30 cellular contexts compared by ENCODE assay signal in the genomic region with DNA sequence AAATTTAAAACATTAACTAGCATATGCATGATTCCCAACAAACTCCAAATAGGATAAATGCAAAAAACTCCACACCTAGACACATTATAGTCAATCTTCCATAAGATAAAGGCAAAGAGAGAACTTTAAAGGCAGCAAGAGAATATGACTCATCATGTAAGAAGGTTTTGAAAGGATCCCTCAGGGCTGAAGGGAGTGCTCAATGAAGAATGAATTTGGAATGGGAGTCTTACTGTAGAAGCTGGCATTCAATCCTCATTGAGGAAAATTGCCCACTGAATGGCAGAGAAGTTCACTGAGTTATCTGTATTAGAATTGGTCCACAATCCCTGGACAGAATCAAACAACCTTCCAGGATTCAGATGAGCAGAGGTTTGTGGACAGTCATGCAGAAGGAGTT. TPM values are rescaled to one million over a fixed set of nuclear protein-coding genes. Genes with fewer than 3 reads are reported as not detected.
"Had no signal": no experiment of that assay in that cellular context is flagged by ENCODE, and none has a peak within 500 bp of the region (broad histone marks: within the 10 kb centered on the region; RNA-seq: fewer than 3 reads in every experiment).

No MANE protein-coding gene starts in this region.

- H3K4me1 ChIP-seq: body of pancreas, heart right ventricle, left ventricle myocardium inferior, right lobe of liver, upper lobe of left lung, vagina had no signal

- H3K4me1 Mint-ChIP-seq: activated CD4-positive, alpha-beta memory T cell treated with anti-CD3 and anti-CD28 coated beads, Interleukin-2, amount 10 ng/mL, durations not matched to agents 7 days and 5 days; activated CD4-positive, alpha-beta T cell treated with anti-CD3 and anti-CD28 coated beads, Interleukin-2, amount 10 ng/mL, durations not matched to agents 7 days and 5 days; activated T-helper 17 cell treated with anti-CD3 and anti-CD28 coated beads, Interleukin-2, amount 50 U/mL, for 72 hours; nephron; WTC11 had no signal

- H3K4me3 Mint-ChIP-seq: activated CD4-positive, alpha-beta memory T cell treated with anti-CD3 and anti-CD28 coated beads, Interleukin-2, amount 10 ng/mL, durations not matched to agents 7 days and 5 days; activated CD4-positive, alpha-beta T cell treated with anti-CD3 and anti-CD28 coated beads, Interleukin-2, amount 10 ng/mL, durations not matched to agents 7 days and 5 days; activated T-cell treated with anti-CD3 and anti-CD28 coated beads, Interleukin-2, amount 50 U/mL, for 4 hours; activated T-helper 17 cell treated with anti-CD3 and anti-CD28 coated beads, Interleukin-2, amount 50 U/mL, for 72 hours; nephron; stimulated activated effector memory CD8-positive, alpha-beta T cell treated with anti-CD3 and anti-CD28 coated beads, Interleukin-12 subunit alpha, Interleukin-12 subunit beta, amount 100 ng/mL, for 72 hours; stimulated activated naive CD8-positive, alpha-beta T cell treated with anti-CD3 and anti-CD28 coated beads, Interleukin-15, Interleukin-2, amounts not matched to agents 100 ng/mL and 50 ng/mL, for 24 hours; WTC11 had no signal

- H3K27me3 ChIP-seq: body of pancreas, dorsolateral prefrontal cortex, heart right ventricle, neutrophil, ovary, right lobe of liver, upper lobe of left lung, vagina had no signal

- H3K27me3 Mint-ChIP-seq: activated CD4-positive, alpha-beta memory T cell treated with anti-CD3 and anti-CD28 coated beads, Interleukin-2, amount 10 ng/mL, durations not matched to agents 7 days and 5 days; progenitor cell of endocrine pancreas had no signal

- H3K4me3 ChIP-seq: body of pancreas, coronary artery, dorsolateral prefrontal cortex, heart right ventricle, left ventricle myocardium inferior, lung, ovary, right lobe of liver, skin epidermis, thoracic aorta, upper lobe of left lung, vagina had no signal

- DNase-seq: activated CD4-positive, alpha-beta memory T cell treated with anti-CD3 and anti-CD28 coated beads, Interleukin-2, amount 10 ng/mL, durations not matched to agents 7 days and 5 days; activated CD4-positive, alpha-beta T cell treated with anti-CD3 and anti-CD28 coated beads for 1 hour; activated CD4-positive, alpha-beta T cell treated with anti-CD3 and anti-CD28 coated beads, Interleukin-2, amount 10 ng/mL, durations not matched to agents 7 days and 5 days; activated naive CD4-positive, alpha-beta T cell; activated T-cell treated with anti-CD3 and anti-CD28 coated beads, Interleukin-2, amount 50 U/mL, for 4 hours; body of pancreas; dorsolateral prefrontal cortex; effector memory CD4-positive, alpha-beta T cell; heart right ventricle; left ventricle myocardium inferior; ovary; right lobe of liver; stimulated activated CD4-positive, alpha-beta T cell treated with anti-CD3 and anti-CD28 coated beads, Interleukin-12 subunit alpha, Interleukin-12 subunit beta, amount 100 ng/mL, for 4 hours; stimulated activated CD4-positive, alpha-beta T cell treated with anti-CD3 and anti-CD28 coated beads, Interleukin-4, amount 100 ng/mL, for 24 hours; T-helper 2 cell; upper lobe of left lung had no signal

- H3K9me3 ChIP-seq: neutrophil, ovary, right lobe of liver, vagina had no signal

- H3K27ac Mint-ChIP-seq: activated CD4-positive, alpha-beta memory T cell treated with anti-CD3 and anti-CD28 coated beads, Interleukin-2, amount 10 ng/mL, durations not matched to agents 7 days and 5 days; activated CD4-positive, alpha-beta T cell treated with anti-CD3 and anti-CD28 coated beads, Interleukin-2, amount 10 ng/mL, durations not matched to agents 7 days and 5 days; activated naive CD4-positive, alpha-beta T cell treated with anti-CD3 and anti-CD28 coated beads, Interleukin-2, amount 50 U/mL, for 72 hours; activated T-helper 17 cell treated with anti-CD3 and anti-CD28 coated beads, Interleukin-2, amount 50 U/mL, for 72 hours; nephron; progenitor cell of endocrine pancreas; stimulated activated effector memory CD8-positive, alpha-beta T cell treated with anti-CD3 and anti-CD28 coated beads, Interleukin-12 subunit alpha, Interleukin-12 subunit beta, amount 100 ng/mL, for 72 hours; stimulated activated naive CD8-positive, alpha-beta T cell treated with anti-CD3 and anti-CD28 coated beads, Interleukin-15, Interleukin-2, amounts not matched to agents 100 ng/mL and 50 ng/mL, for 24 hours; WTC11 had no signal

- H3K36me3 ChIP-seq: heart right ventricle, left ventricle myocardium inferior, neutrophil, ovary, right lobe of liver, thoracic aorta, upper lobe of left lung, vagina had no signal

- H3K36me3 Mint-ChIP-seq: stimulated activated effector memory CD8-positive, alpha-beta T cell treated with anti-CD3 and anti-CD28 coated beads, Interleukin-12 subunit alpha, Interleukin-12 subunit beta, amount 100 ng/mL, for 72 hours had no signal

- H3K27ac ChIP-seq: body of pancreas, coronary artery, dorsolateral prefrontal cortex, heart right ventricle, left ventricle myocardium inferior, neutrophil, ovary, right lobe of liver, skin epidermis, thoracic aorta, upper lobe of left lung, vagina had no signal

RNA-seq across cellular contexts. Expression of a gene that starts 26.1 kb away (rescaled TPM):
- total RNA-seq: activated naive CD4-positive, alpha-beta T cell treated with anti-CD3 and anti-CD28 coated beads, Interleukin-2, amount 50 U/mL, for 72 hours; mesenteric fat pad; progenitor cell of endocrine pancreas had no signal
